Comparison of ENCODE assay signal across 26 cellular contexts in the genomic region with DNA sequence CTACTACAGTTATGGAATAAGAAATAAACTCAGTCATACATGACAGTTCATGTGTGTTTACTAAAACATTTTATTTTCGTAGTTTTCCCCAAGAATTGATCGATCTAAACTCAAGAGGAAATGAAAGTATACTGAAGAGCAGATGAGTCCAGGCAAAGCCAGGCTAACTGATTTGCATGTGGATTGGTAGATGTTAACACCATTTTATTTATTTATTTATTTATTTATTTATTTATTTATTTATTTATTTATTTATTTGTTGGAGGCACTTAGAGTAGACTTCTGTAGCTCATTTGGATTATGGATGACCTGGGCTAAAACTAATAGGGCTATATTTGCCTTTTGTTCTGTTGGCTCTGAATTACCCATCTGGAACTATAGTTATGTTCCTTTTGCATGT.
"Had no signal": no experiment of that assay in that cellular context is flagged by ENCODE, and none has a peak within 500 bp of the region (broad histone marks: within the 10 kb centered on the region; RNA-seq: fewer than 3 reads in every experiment).

No MANE protein-coding gene starts in this region.

- DNase-seq: activated CD4-positive, alpha-beta T cell treated with anti-CD3 and anti-CD28 coated beads for 48 hours; activated CD4-positive, alpha-beta T cell treated with anti-CD3 and anti-CD28 coated beads, Interleukin-2, amount 50 U/mL, for 4 hours; activated CD4-positive, CD25-positive, alpha-beta regulatory T cell treated with anti-CD3 and anti-CD28 coated beads, Interleukin-2, amount 50 U/mL, for 72 hours; activated CD8-positive, alpha-beta memory T cell treated with anti-CD3 and anti-CD28 coated beads, Interleukin-2, amount 50 U/mL, for 48 hours; activated CD8-positive, alpha-beta T cell treated with anti-CD3 and anti-CD28 coated beads, Interleukin-2, amount 10 ng/mL, durations not matched to agents 7 days and 5 days; activated effector memory CD4-positive, alpha-beta T cell treated with Interleukin-2 at 50 U/mL for 16 hours; activated naive CD4-positive, alpha-beta T cell treated with Interleukin-2 at 50 U/mL for 16 hours; activated naive CD8-positive, alpha-beta T cell treated with anti-CD3 and anti-CD28 coated beads, Interleukin-2, amount 50 U/mL, for 24 hours; activated T-cell treated with anti-CD3 and anti-CD28 coated beads, Interleukin-2, amount 50 U/mL, for 1 hour; amniotic stem cell; body of pancreas; central memory CD4-positive, alpha-beta T cell; MV-4-11; NCI-H1092 treated with DMSO at 0.1 percent for 48 hours; NCI-H1417 treated with DMSO at 0.1 percent for 48 hours; NCI-H1694; NCI-H2029; NCI-H2107; NCI-H345; NCI-H510A; NCI-H69; PC-3; SHP77 treated with DMSO at 0.1 percent for 48 hours had no signal

- H3K27me3 ChIP-seq: ascending aorta, body of pancreas had no signal

- H3K9me3 ChIP-seq: ascending aorta, body of pancreas had no signal

- H3K27ac ChIP-seq: ascending aorta, body of pancreas, coronary artery had no signal

- H3K4me1 ChIP-seq: ascending aorta, body of pancreas had no signal

- H3K36me3 ChIP-seq: ascending aorta had no signal

- H3K4me3 ChIP-seq: ascending aorta, body of pancreas, coronary artery had no signal

- ATAC-seq: activated CD8-positive, alpha-beta T cell treated with anti-CD3 and anti-CD28 coated beads, Interleukin-2, amount 10 ng/mL, durations not matched to agents 7 days and 5 days; activated naive CD4-positive, alpha-beta T cell treated with anti-CD3 and anti-CD28 coated beads, Interleukin-2, amount 50 U/mL, for 72 hours; activated naive CD8-positive, alpha-beta T cell treated with anti-CD3 and anti-CD28 coated beads, Interleukin-2, amount 50 U/mL, for 24 hours; body of pancreas; PC-3 had no signal
